In genomic region chr15:78224024-78224413, GRCh38 we compare ENCODE assay signal across 28 cellular contexts. TPM values are rescaled to one million over a fixed set of nuclear protein-coding genes. Genes with fewer than 3 reads are reported as not detected.
DNase-seq lines count a peak whose midpoint lies in the region; ATAC-seq, FAIRE-seq and TF ChIP-seq lines count a peak whose summit lies in the region.
"Had no signal": no experiment of that assay in that cellular context is flagged by ENCODE, and none has a peak within 500 bp of the region (broad histone marks: within the 10 kb centered on the region; RNA-seq: fewer than 3 reads in every experiment).

No MANE protein-coding gene starts in this region.

- ATAC-seq in GM12878 (no peak), HG03520 (IDR thresholded peaks at IDR 0.05; ENCODE audit: unreplicated experiment) (no peak), WTC11 (no peak), GM18858 (IDR thresholded peaks at IDR 0.05; ENCODE audit: unreplicated experiment) (no peak)
- peak; percentile 40 for ATAC-seq in stimulated activated effector memory CD8-positive, alpha-beta T cell treated with anti-CD3 and anti-CD28 coated beads, Interleukin-12 subunit alpha, Interleukin-12 subunit beta, amount 100 ng/mL, for 72 hours
- ATAC-seq: activated naive CD4-positive, alpha-beta T cell treated with anti-CD3 and anti-CD28 coated beads, Interleukin-2, amount 50 U/mL, for 72 hours; mucosa of descending colon; pancreas had no signal

- POLR2A ChIA-PET in GM12878 (lab: Charles Lee), result no interaction called here
- POLR2A ChIA-PET in WTC11 (lab: Charles Lee), result interaction anchor here (1.0 kb wide), 1 partner anchor 157 kb away, joined by 3 read pairs; no protein-coding TSS in a partner anchor

- no peaks in the 10 kb centered on the region for H4K20me1 ChIP-seq in GM12878 (ENCODE audit: control insufficient read depth, insufficient read depth)

- no peaks in the 10 kb centered on the region for H3K9me3 Mint-ChIP-seq in stimulated activated effector memory CD8-positive, alpha-beta T cell treated with anti-CD3 and anti-CD28 coated beads, Interleukin-12 subunit alpha, Interleukin-12 subunit beta, amount 100 ng/mL, for 72 hours
- H3K9me3 Mint-ChIP-seq in WTC11, result peaks cover 4% of the 10 kb centered on the region; the same call in 1 of the 2 replicates
- H3K9me3 Mint-ChIP-seq: activated naive CD4-positive, alpha-beta T cell treated with anti-CD3 and anti-CD28 coated beads, Interleukin-2, amount 50 U/mL, for 72 hours; stimulated activated naive CD8-positive, alpha-beta T cell treated with anti-CD3 and anti-CD28 coated beads, Interleukin-15, Interleukin-2, amounts not matched to agents 100 ng/mL and 50 ng/mL, for 24 hours had no signal

- 53% methylated on average over 2 of the region's 2 CpGs for WGBS in GM12878 (ENCODE audit: insufficient coverage, insufficient replicate concordance, low lambda C conversion rate, missing lambda C conversion rate)

- BruUV-seq in GM12878 (replicated peaks; lab: Mats Ljungman, UMichigan), result no TSS peak

- H3K4me3 ChIP-seq in GM12878 (no peak overlapping the region), cardiac muscle cell (no peak overlapping the region)
- H3K4me3 ChIP-seq: dorsolateral prefrontal cortex, MG63, mucosa of descending colon, pancreas, Peyer's patch, thyroid gland had no signal

- H3K9ac ChIP-seq in GM12878 (ENCODE audit: control insufficient read depth, insufficient read depth, low read length), result no peak overlapping the region

- H3K36me3 Mint-ChIP-seq in stimulated activated effector memory CD8-positive, alpha-beta T cell treated with anti-CD3 and anti-CD28 coated beads, Interleukin-12 subunit alpha, Interleukin-12 subunit beta, amount 100 ng/mL, for 72 hours, result no peaks in the 10 kb centered on the region
- H3K36me3 Mint-ChIP-seq in WTC11, result no peaks in the 10 kb centered on the region; the same call in 1 of the 2 replicates
- H3K36me3 Mint-ChIP-seq: activated naive CD4-positive, alpha-beta T cell treated with anti-CD3 and anti-CD28 coated beads, Interleukin-2, amount 50 U/mL, for 72 hours had no signal

- TF ChIP-seq EP300 in GM12878 (IDR thresholded peaks at IDR 0.05; ENCODE audit: borderline replicate concordance in 1 of 2, control insufficient read depth in 1 of 2, low read depth in 2 of 2, low read length in 2 of 2), result no peak

- H3K79me2 ChIP-seq in GM12878 (ENCODE audit: control insufficient read depth, insufficient read depth, low read length), result no peaks in the 10 kb centered on the region

- no peak for TF ChIP-seq RAD21 in GM12878 (IDR thresholded peaks at IDR 0.05; ENCODE audit: insufficient read depth, low read depth, low read length)

- TF ChIP-seq CTCF in GM12878 (IDR thresholded peaks at IDR 0.05 in 2 of 3, conservative IDR thresholded peaks at IDR 0.05 in 1 of 3; ENCODE audit: control insufficient read depth in 2 of 3, extremely low read depth in 1 of 3, insufficient read depth in 1 of 3, low read depth in 3 of 3, low read length in 3 of 3) (no peak), cardiac muscle cell (IDR thresholded peaks at IDR 0.05; ENCODE audit: low read depth, low read length) (no peak), WTC11 (IDR thresholded peaks at IDR 0.05) (no peak)

- H3K27me3 ChIP-seq in GM12878 (replicated peaks in 1 of 2; ENCODE audit: control insufficient read depth in 2 of 2, insufficient read depth in 2 of 2, low read length in 1 of 2), result no peaks in the 10 kb centered on the region
- H3K27me3 ChIP-seq in cardiac muscle cell, result no peaks in the 10 kb centered on the region
- H3K27me3 ChIP-seq: dorsolateral prefrontal cortex, MG63, pancreas, Peyer's patch, thyroid gland had no signal

- SMC1A ChIA-PET in GM12878 (lab: Charles Lee; ENCODE audit: uncharacterized antibody, unreplicated experiment), result interaction anchor here (1.1 to 1.5 kb wide), 3 partner anchors 10 to 29 kb away, joined by 4 to 6 read pairs (median 5); partner anchors contain the start of gene ACSBG1

- H3K36me3 ChIP-seq in GM12878 (ENCODE audit: control insufficient read depth in 2 of 2, insufficient read depth in 2 of 2, low read length in 1 of 2) (no peaks in the 10 kb centered on the region), cardiac muscle cell (no peaks in the 10 kb centered on the region)
- H3K36me3 ChIP-seq: MG63, pancreas, Peyer's patch, thyroid gland had no signal

- intact Hi-C loops in GM12878 (cut with micrococcal nuclease; ENCODE audit: unreplicated experiment), result no loop called here

- TF ChIP-seq POLR2A in GM12878 (IDR thresholded peaks at IDR 0.05; ENCODE audit: low read depth, low read length), result no peak

- CTCF ChIA-PET in GM12878 (lab: Yijun Ruan, JAX), result interaction anchor here (0.7 to 3.4 kb wide), 4 partner anchors 16 to 283 kb away, joined by 3 to 16 read pairs (median 6); partner anchors contain the start of gene HYKK
- CTCF ChIA-PET in WTC11 (lab: Charles Lee), result interaction anchor here (0.6 kb wide), 1 partner anchor 111 kb away, joined by 3 read pairs; no protein-coding TSS in a partner anchor

- H3K9me3 ChIP-seq in GM12878 (replicated peaks; ENCODE audit: control insufficient read depth, insufficient read depth, low read length) (no peaks in the 10 kb centered on the region; the same call in 2 of the 3 replicates), cardiac muscle cell (ENCODE audit: low read depth) (no peaks in the 10 kb centered on the region)
- H3K9me3 ChIP-seq: mucosa of descending colon, pancreas, Peyer's patch, thyroid gland had no signal

- H3K27ac Mint-ChIP-seq in stimulated activated effector memory CD8-positive, alpha-beta T cell treated with anti-CD3 and anti-CD28 coated beads, Interleukin-12 subunit alpha, Interleukin-12 subunit beta, amount 100 ng/mL, for 72 hours, result peak overlapping the region; percentile 29
- H3K27ac Mint-ChIP-seq in WTC11, result no peak overlapping the region
- H3K27ac Mint-ChIP-seq: activated naive CD4-positive, alpha-beta T cell treated with anti-CD3 and anti-CD28 coated beads, Interleukin-2, amount 50 U/mL, for 72 hours; nephron progenitor cell; stimulated activated naive CD8-positive, alpha-beta T cell treated with anti-CD3 and anti-CD28 coated beads, Interleukin-15, Interleukin-2, amounts not matched to agents 100 ng/mL and 50 ng/mL, for 24 hours had no signal

- peak; percentile 41 for DNase-seq in NCI-H82 (lab: John Stamatoyannopoulos, UW)
- no peak for DNase-seq in NCI-H82 treated with DMSO at 0.1 percent for 48 hours (lab: John Stamatoyannopoulos, UW; ENCODE audit: unreplicated experiment)
- no peak for DNase-seq in GM12878 (ENCODE audit: low read depth, low spot score)
- peak in 1 of 2 donors; percentile 40 for DNase-seq in cardiac muscle cell (ENCODE audit: low read depth in 1 of 2, low spot score in 1 of 2)
- DNase-seq in stimulated activated effector memory CD8-positive, alpha-beta T cell treated with anti-CD3 and anti-CD28 coated beads, Interleukin-12 subunit alpha, Interleukin-12 subunit beta, amount 100 ng/mL, for 72 hours (ENCODE audit: low spot score in 2 of 2), result no peak
- DNase-seq in WTC11 (ENCODE audit: low spot score), result no peak
- DNase-seq: 8988T; activated CD4-positive, alpha-beta T cell treated with anti-CD3 and anti-CD28 coated beads for 4 hours; anterior cingulate cortex; central memory CD4-positive, alpha-beta T cell; DMS79 treated with DMSO at 0.1 percent for 48 hours; KBM-7; MG63; mucosa of descending colon; NCI-H1417 treated with DMSO at 0.1 percent for 48 hours; NCI-H446 treated with DMSO at 0.1 percent for 48 hours; nephron progenitor cell; Peyer's patch; thyroid gland had no signal

- H3K4me1 Mint-ChIP-seq in stimulated activated effector memory CD8-positive, alpha-beta T cell treated with anti-CD3 and anti-CD28 coated beads, Interleukin-12 subunit alpha, Interleukin-12 subunit beta, amount 100 ng/mL, for 72 hours, result peaks cover 18% of the 10 kb centered on the region
- H3K4me1 Mint-ChIP-seq in WTC11, result peaks cover 2% of the 10 kb centered on the region; the same call in 1 of the 2 replicates

- H3K4me1 ChIP-seq in GM12878 (ENCODE audit: control insufficient read depth, insufficient read depth, low read length) (peaks cover 3% of the 10 kb centered on the region; the same call in 1 of the 2 replicates), cardiac muscle cell (ENCODE audit: low read depth) (peaks cover 12% of the 10 kb centered on the region)
- H3K4me1 ChIP-seq: pancreas, Peyer's patch, thyroid gland had no signal

- no peak for FAIRE-seq in GM12878 (lab: Jason Lieb, UNC)
- FAIRE-seq: H1, pancreas, TTC549 had no signal

- H3K27ac ChIP-seq in GM12878 (ENCODE audit: control insufficient read depth, insufficient read depth) (no peak overlapping the region), cardiac muscle cell (peak overlapping the region; percentile 13)
- H3K27ac ChIP-seq: dorsolateral prefrontal cortex, pancreas, Peyer's patch, thyroid gland had no signal

- no peak overlapping the region for H3K4me2 ChIP-seq in GM12878 (ENCODE audit: control insufficient read depth, insufficient read depth)

- H2AFZ ChIP-seq in GM12878 (ENCODE audit: control insufficient read depth, low read depth, low read length), result no peak overlapping the region

- in situ Hi-C loops in GM12878 (cut with MboI), result no loop called here

- H3K27me3 Mint-ChIP-seq in WTC11 (ENCODE audit: low read depth), result no peaks in the 10 kb centered on the region
- H3K27me3 Mint-ChIP-seq: stimulated activated naive CD8-positive, alpha-beta T cell treated with anti-CD3 and anti-CD28 coated beads, Interleukin-15, Interleukin-2, amounts not matched to agents 100 ng/mL and 50 ng/mL, for 24 hours had no signal

- no peak overlapping the region for H3K4me3 Mint-ChIP-seq in stimulated activated effector memory CD8-positive, alpha-beta T cell treated with anti-CD3 and anti-CD28 coated beads, Interleukin-12 subunit alpha, Interleukin-12 subunit beta, amount 100 ng/mL, for 72 hours
- no peak overlapping the region for H3K4me3 Mint-ChIP-seq in WTC11
- H3K4me3 Mint-ChIP-seq: nephron progenitor cell; stimulated activated naive CD8-positive, alpha-beta T cell treated with anti-CD3 and anti-CD28 coated beads, Interleukin-15, Interleukin-2, amounts not matched to agents 100 ng/mL and 50 ng/mL, for 24 hours had no signal

- RAD21 ChIA-PET in GM12878 (lab: Charles Lee; ENCODE audit: unreplicated experiment), result interaction anchor here (0.5 to 0.9 kb wide), 2 partner anchors 16 to 89 kb away, joined by 3 to 6 read pairs; no protein-coding TSS in a partner anchor

RNA-seq across cellular contexts. Expression of gene ACSBG1, which starts 10.3 kb away (rescaled TPM):
- 0.98 and 1.3 TPM in 2 replicates for total RNA-seq in GM12878 (2013; cell fraction: nucleolus; rRNA removed)
- total RNA-seq in GM12878 (2014; rRNA removed) (0.45 and 0.54 TPM in 2 replicates), GM12878 (2014; rRNA removed; fragmentation: Illumina TruSeq; extraction: Trizol) (0.32 and 0.36 TPM in 2 replicates), GM12878 (2021) (0.49 and 1.1 TPM in 2 replicates), cardiac muscle cell (0.24 and 1.6 TPM in 2 replicates), WTC11 (2021) (4.1 to 5.8 TPM (median 5.0 TPM) in 3 replicates)
- polyA plus RNA-seq in GM12878 (2011; ENCODE audit: low read depth), result 0.13 TPM
- polyA plus RNA-seq in GM12878 (2011; rRNA removed) (0.45 and 0.60 TPM in 2 replicates), GM12878 (2014; fragmentation: Illumina TruSeq; extraction: Trizol) (0.75 and 2.5 TPM in 2 replicates), GM12878 (2014; fragmentation: Nextera tagmentation; extraction: Ambion mirVana) (under 1 TPM; 0.11 to 0.19 TPM), GM12878 (2014; rRNA removed) (0.33 and 0.88 TPM in 2 replicates), GM12878 (2016; fragmentation: Nextera tagmentation; extraction: Ambion mirVana) (under 1 TPM; 0.39 to 0.71 TPM), cardiac muscle cell (0.12 and 0.13 TPM in 2 replicates)
- polyA plus RNA-seq in GM12878 (2011; cell fraction: cytosol; rRNA removed), result 1.2 and 1.3 TPM in 2 replicates
- polyA plus RNA-seq in GM12878 (2011; cell fraction: nucleus; rRNA removed), result 2.6 and 3.2 TPM in 2 replicates
- polyA plus RNA-seq in GM12878 (2012), result 0.20 and 0.27 TPM in 2 replicates
- polyA minus RNA-seq in GM12878 (2011; rRNA and poly(A)+ RNA removed), result 0.44 and 1.9 TPM in 2 replicates
- 0.52 and 1.6 TPM in 2 replicates for polyA minus RNA-seq in GM12878 (2011; cell fraction: cytosol; rRNA and poly(A)+ RNA removed)
- polyA minus RNA-seq in GM12878 (2011; cell fraction: nucleus; rRNA and poly(A)+ RNA removed), result 0.96 and 1.1 TPM in 2 replicates
- total RNA-seq: activated naive CD4-positive, alpha-beta T cell treated with anti-CD3 and anti-CD28 coated beads, Interleukin-2, amount 50 U/mL, for 72 hours; Peyer's patch; T-helper 1 cell treated with Interleukin-12 subunit alpha and Interleukin-12 subunit beta and Interleukin-4 antibody, amounts not matched to agents 30 ng/mL and 1 ng/mL, for 36 hours; thyroid gland had no signal

RNA-seq across cellular contexts. Expression of gene DNAJA4, which starts 40.3 kb away (rescaled TPM):
- 9.0 and 11.7 TPM in 2 replicates for total RNA-seq in GM12878 (2013; cell fraction: nucleolus; rRNA removed)
- total RNA-seq in GM12878 (2014; rRNA removed) (4.6 and 4.7 TPM in 2 replicates), GM12878 (2014; rRNA removed; fragmentation: Illumina TruSeq; extraction: Trizol) (3.7 TPM in 2 replicates), GM12878 (2021) (5.9 and 6.4 TPM in 2 replicates), cardiac muscle cell (1.4 and 3.2 TPM in 2 replicates), WTC11 (2021) (7.8 to 10.1 TPM (median 9.8 TPM) in 3 replicates)
- 3.6 TPM for polyA plus RNA-seq in GM12878 (2011; ENCODE audit: low read depth)
- polyA plus RNA-seq in GM12878 (2011; rRNA removed) (0.01 and 0.07 TPM in 2 replicates), GM12878 (2014; fragmentation: Illumina TruSeq; extraction: Trizol) (7.2 and 8.5 TPM in 2 replicates), GM12878 (2014; fragmentation: Nextera tagmentation; extraction: Ambion mirVana) (1 to 10 TPM; 1.2 to 2.2 TPM), GM12878 (2014; rRNA removed) (9.8 and 10.4 TPM in 2 replicates), GM12878 (2016; fragmentation: Nextera tagmentation; extraction: Ambion mirVana) (1 to 10 TPM; 3.7 to 4.4 TPM), cardiac muscle cell (3.4 and 4.9 TPM in 2 replicates)
- polyA plus RNA-seq in GM12878 (2011; cell fraction: cytosol; rRNA removed), result not detected in 2 replicates
- polyA plus RNA-seq in GM12878 (2011; cell fraction: nucleus; rRNA removed), result not detected in 2 replicates
- polyA plus RNA-seq in GM12878 (2012), result 3.4 and 3.9 TPM in 2 replicates
- not detected in 2 replicates for polyA minus RNA-seq in GM12878 (2011; rRNA and poly(A)+ RNA removed)
- polyA minus RNA-seq in GM12878 (2011; cell fraction: cytosol; rRNA and poly(A)+ RNA removed), result 3.6 and 4.4 TPM in 2 replicates
- polyA minus RNA-seq in GM12878 (2011; cell fraction: nucleus; rRNA and poly(A)+ RNA removed), result 0.12 and 0.77 TPM in 2 replicates
